ENCODE assay signal across 10 cellular contexts in the genomic region with DNA sequence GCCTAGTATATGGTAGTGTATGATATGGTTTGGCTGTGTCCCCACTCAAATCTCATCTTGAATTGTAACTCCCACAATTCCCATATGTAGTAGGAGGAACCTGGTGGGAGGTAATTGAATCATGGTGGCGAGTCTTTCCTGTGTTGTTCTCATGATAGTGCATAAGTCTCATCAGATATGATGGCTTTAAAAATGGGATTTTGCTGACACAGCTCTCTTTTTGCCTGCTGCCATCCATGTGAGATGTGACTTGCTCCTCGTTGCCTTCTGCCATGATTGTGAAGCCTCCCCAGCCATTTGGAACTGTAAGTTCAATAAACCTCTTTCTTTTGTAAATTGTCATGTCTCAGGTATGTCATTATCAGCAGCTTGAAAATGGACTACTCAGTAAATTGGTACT. TPM values are rescaled to one million over a fixed set of nuclear protein-coding genes. Genes with fewer than 3 reads are reported as not detected.
"Had no signal": no experiment of that assay in that cellular context is flagged by ENCODE, and none has a peak within 500 bp of the region (broad histone marks: within the 10 kb centered on the region; RNA-seq: fewer than 3 reads in every experiment).

No MANE protein-coding gene starts in this region.

- H2AFZ ChIP-seq: GM23248 had no signal

- H3K27ac ChIP-seq: GM23248, KMS-11 had no signal

- H3K4me2 ChIP-seq: KMS-11 had no signal

- H3K9ac ChIP-seq: GM23248, KMS-11 had no signal

- DNase-seq: GM23248, GOT3, H9, HCEC 1CT, Karpas-422, KBM-7 had no signal

- FAIRE-seq: H54, HTR-8/SVneo had no signal

- H3K4me3 ChIP-seq: GM23248 had no signal

RNA-seq across cellular contexts. Expression of gene SCN1A, which starts 9.5 kb away (rescaled TPM):
- total RNA-seq: GM23248, HT-29 had no signal
